Comparison of ENCODE assay signal across 32 cellular contexts in genomic region chrX:116111934-116112595, GRCh38. TPM values are rescaled to one million over a fixed set of nuclear protein-coding genes. Genes with fewer than 3 reads are reported as not detected.
"Had no signal": no experiment of that assay in that cellular context is flagged by ENCODE, and none has a peak within 500 bp of the region (broad histone marks: within the 10 kb centered on the region; RNA-seq: fewer than 3 reads in every experiment).

No MANE protein-coding gene starts in this region.

- H3K9me3 ChIP-seq: breast epithelium, lower lobe of right lung, mucosa of descending colon, tibial nerve had no signal

- H3K4me1 Mint-ChIP-seq: activated naive CD8-positive, alpha-beta T cell treated with anti-CD3 and anti-CD28 coated beads for 36 hours; central memory CD8-positive, alpha-beta T cell; immature natural killer cell; nephron progenitor cell; stimulated activated effector memory CD8-positive, alpha-beta T cell treated with anti-CD3 and anti-CD28 coated beads, Interleukin-12 subunit alpha, Interleukin-12 subunit beta, amount 100 ng/mL, for 72 hours; stimulated activated naive CD8-positive, alpha-beta T cell treated with anti-CD3 and anti-CD28 coated beads, Interleukin-15, amount 100 ng/mL, for 72 hours had no signal

- H3K27me3 Mint-ChIP-seq: activated naive CD8-positive, alpha-beta T cell treated with anti-CD3 and anti-CD28 coated beads for 36 hours; central memory CD8-positive, alpha-beta T cell; effector memory CD8-positive, alpha-beta T cell; stimulated activated naive CD8-positive, alpha-beta T cell treated with anti-CD3 and anti-CD28 coated beads, Interleukin-15, amount 100 ng/mL, for 72 hours had no signal

- H3K4me2 ChIP-seq: hepatocyte had no signal

- H3K4me3 Mint-ChIP-seq: activated CD8-positive, alpha-beta T cell treated with anti-CD3 and anti-CD28 coated beads, Interleukin-2, amount 10 ng/mL, durations not matched to agents 7 days and 5 days; activated naive CD8-positive, alpha-beta T cell treated with anti-CD3 and anti-CD28 coated beads for 36 hours; central memory CD8-positive, alpha-beta T cell; effector memory CD8-positive, alpha-beta T cell; immature natural killer cell; nephron progenitor cell; stimulated activated effector memory CD8-positive, alpha-beta T cell treated with anti-CD3 and anti-CD28 coated beads, Interleukin-12 subunit alpha, Interleukin-12 subunit beta, amount 100 ng/mL, for 72 hours; stimulated activated naive CD8-positive, alpha-beta T cell treated with anti-CD3 and anti-CD28 coated beads, Interleukin-15, amount 100 ng/mL, for 72 hours had no signal

- H2AFZ ChIP-seq: hepatocyte, parathyroid adenoma had no signal

- H3K4me1 ChIP-seq: breast epithelium, esophagus muscularis mucosa, lower lobe of right lung, parathyroid adenoma, tibial nerve had no signal

- H3K27ac ChIP-seq: breast epithelium, esophagus muscularis mucosa, hepatocyte, lower lobe of right lung, parathyroid adenoma, tibial nerve, WERI-Rb-1 had no signal

- H3K9me3 Mint-ChIP-seq: activated naive CD8-positive, alpha-beta T cell treated with anti-CD3 and anti-CD28 coated beads for 36 hours had no signal

- H3K9ac ChIP-seq: parathyroid adenoma had no signal

- H3K36me3 ChIP-seq: breast epithelium, esophagus muscularis mucosa, lower lobe of right lung, tibial nerve, WERI-Rb-1 had no signal

- H3K79me2 ChIP-seq: hepatocyte, parathyroid adenoma had no signal

- H3K4me3 ChIP-seq: breast epithelium, esophagus muscularis mucosa, hepatocyte, lower lobe of right lung, mucosa of descending colon, tibial nerve had no signal

- H3K36me3 Mint-ChIP-seq: activated naive CD8-positive, alpha-beta T cell treated with anti-CD3 and anti-CD28 coated beads for 36 hours; immature natural killer cell; stimulated activated effector memory CD8-positive, alpha-beta T cell treated with anti-CD3 and anti-CD28 coated beads, Interleukin-12 subunit alpha, Interleukin-12 subunit beta, amount 100 ng/mL, for 72 hours had no signal

- DNase-seq: activated CD4-positive, alpha-beta T cell treated with anti-CD3 and anti-CD28 coated beads for 1 hour; activated CD4-positive, alpha-beta T cell treated with anti-CD3 and anti-CD28 coated beads, Interleukin-2, amount 50 U/mL, for 1 hour; activated CD8-positive, alpha-beta T cell treated with anti-CD3 and anti-CD28 coated beads, Interleukin-2, amount 10 ng/mL, durations not matched to agents 7 days and 5 days; activated naive CD4-positive, alpha-beta T cell; activated naive CD8-positive, alpha-beta T cell treated with anti-CD3 and anti-CD28 coated beads for 36 hours; activated T-cell treated with anti-CD3 and anti-CD28 coated beads, Interleukin-2, amount 50 U/mL, for 1 hour; amniotic stem cell; effector memory CD8-positive, alpha-beta T cell; glutamatergic neuron; immature natural killer cell; lower lobe of right lung; mesendoderm; mucosa of descending colon; nephron progenitor cell; right cardiac atrium; stimulated activated CD4-positive, alpha-beta T cell treated with anti-CD3 and anti-CD28 coated beads, Interleukin-2, amount 100 ng/mL, for 24 hours; stimulated activated naive CD8-positive, alpha-beta T cell treated with anti-CD3 and anti-CD28 coated beads, Interleukin-15, amount 100 ng/mL, for 72 hours; WERI-Rb-1 had no signal

- H3K27ac Mint-ChIP-seq: activated CD8-positive, alpha-beta T cell treated with anti-CD3 and anti-CD28 coated beads, Interleukin-2, amount 10 ng/mL, durations not matched to agents 7 days and 5 days; activated naive CD8-positive, alpha-beta T cell treated with anti-CD3 and anti-CD28 coated beads for 36 hours; activated T-helper 2 cell treated with anti-CD3 and anti-CD28 coated beads, Interferon-gamma antibody, Interleukin-2, Interleukin-4, amounts not matched to agents 10 μg/mL and 5 μg/mL and 100 μg/mL, durations not matched to agents 14 hours and 24 hours and 36 hours; effector memory CD8-positive, alpha-beta T cell; immature natural killer cell; nephron progenitor cell; stimulated activated effector memory CD8-positive, alpha-beta T cell treated with anti-CD3 and anti-CD28 coated beads, Interleukin-12 subunit alpha, Interleukin-12 subunit beta, amount 100 ng/mL, for 72 hours; stimulated activated naive CD8-positive, alpha-beta T cell treated with anti-CD3 and anti-CD28 coated beads, Interleukin-15, amount 100 ng/mL, for 72 hours had no signal

- ATAC-seq: activated CD8-positive, alpha-beta T cell treated with anti-CD3 and anti-CD28 coated beads, Interleukin-2, amount 10 ng/mL, durations not matched to agents 7 days and 5 days; effector memory CD8-positive, alpha-beta T cell; left lobe of liver; lower lobe of right lung; mucosa of descending colon; right cardiac atrium; stimulated activated effector memory CD8-positive, alpha-beta T cell treated with anti-CD3 and anti-CD28 coated beads, Interleukin-12 subunit alpha, Interleukin-12 subunit beta, amount 100 ng/mL, for 72 hours; stimulated activated naive CD8-positive, alpha-beta T cell treated with anti-CD3 and anti-CD28 coated beads, Interleukin-15, amount 100 ng/mL, for 72 hours had no signal

- H3K27me3 ChIP-seq: esophagus muscularis mucosa, hepatocyte, tibial nerve had no signal

RNA-seq across cellular contexts. Expression of gene AGTR2, which starts 58.5 kb away (rescaled TPM):
- total RNA-seq: activated CD8-positive, alpha-beta T cell treated with anti-CD3 and anti-CD28 coated beads, Interleukin-2, amount 10 ng/mL, durations not matched to agents 7 days and 5 days; activated naive CD8-positive, alpha-beta T cell treated with anti-CD3 and anti-CD28 coated beads for 36 hours; activated T-helper 2 cell treated with anti-CD3 and anti-CD28 coated beads, Interferon-gamma antibody, Interleukin-2, Interleukin-4, amounts not matched to agents 10 μg/mL and 5 μg/mL and 100 μg/mL, durations not matched to agents 14 hours and 24 hours and 36 hours; breast epithelium; dermis microvascular lymphatic vessel endothelial cell; endothelial cell of umbilical vein; esophagus muscularis mucosa; frontal cortex; left lobe of liver; pulmonary artery endothelial cell; tibial nerve had no signal
- polyA plus RNA-seq: endothelial cell of umbilical vein, hepatocyte, immature natural killer cell, urinary bladder had no signal
